ENCODE assay signal across 13 cellular contexts in genomic region chrX:38807873-38808272, GRCh38. TPM values are rescaled to one million over a fixed set of nuclear protein-coding genes. Genes with fewer than 3 reads are reported as not detected.
DNase-seq lines count a peak whose midpoint lies in the region; ATAC-seq and TF ChIP-seq lines count a peak whose summit lies in the region.
"Had no signal": no experiment of that assay in that cellular context is flagged by ENCODE, and none has a peak within 500 bp of the region (broad histone marks: within the 10 kb centered on the region; RNA-seq: fewer than 3 reads in every experiment).

No MANE protein-coding gene starts in this region.

- H3K36me3 Mint-ChIP-seq in activated T-cell treated with anti-CD3 and anti-CD28 coated beads, Interleukin-2, amount 50 U/mL, for 72 hours (ENCODE audit: insufficient read depth in 2 of 2), result peaks cover 12 to 28% of the 10 kb centered on the region in 2 donors

- BruUV-seq in OCI-LY7 (replicated peaks; lab: Mats Ljungman, UMichigan), result no TSS peak

- H3K4me3 ChIP-seq in OCI-LY7 (ENCODE audit: low read depth, low read length, poor library complexity, severe bottlenecking) (peak overlapping the region; percentile 99), dorsolateral prefrontal cortex (peak overlapping the region in 17 of 59 donors; percentile 8 to 77 (median 69))

- peak overlapping the region; percentile 94 for H3K27ac Mint-ChIP-seq in activated T-cell treated with anti-CD3 and anti-CD28 coated beads, Interleukin-2, amount 50 U/mL, for 72 hours
- H3K27ac Mint-ChIP-seq in stimulated activated naive CD8-positive, alpha-beta T cell treated with anti-CD3 and anti-CD28 coated beads, Interleukin-15, amount 100 ng/mL, for 72 hours, result peak overlapping the region in 1 of 2 donors; percentile 90

- peaks cover 30% of the 10 kb centered on the region for H3K36me3 ChIP-seq in OCI-LY7 (ENCODE audit: insufficient read depth, low read length)

- POLR2A ChIA-PET in OCI-LY7 (lab: Charles Lee), result interaction anchor here (1.1 to 7.7 kb wide), 4 partner anchors 11 to 83 kb away, joined by 3 to 91 read pairs (median 4); no protein-coding TSS in a partner anchor

- H3K27me3 Mint-ChIP-seq in activated T-cell treated with anti-CD3 and anti-CD28 coated beads, Interleukin-2, amount 50 U/mL, for 72 hours (ENCODE audit: low read depth), result no peaks in the 10 kb centered on the region
- H3K27me3 Mint-ChIP-seq in stimulated activated naive CD8-positive, alpha-beta T cell treated with anti-CD3 and anti-CD28 coated beads, Interleukin-15, amount 100 ng/mL, for 72 hours, result no peaks in the 10 kb centered on the region
- H3K27me3 Mint-ChIP-seq: activated B cell treated with CpG ODN at 0.5 μM for 24 hours had no signal

- no peak overlapping the region for H2AFZ ChIP-seq in OCI-LY7 (ENCODE audit: low read length)

- H3K9me3 Mint-ChIP-seq in activated T-cell treated with anti-CD3 and anti-CD28 coated beads, Interleukin-2, amount 50 U/mL, for 72 hours, result peaks cover 0 to 1% of the 10 kb centered on the region in 2 donors
- no peaks in the 10 kb centered on the region for H3K9me3 Mint-ChIP-seq in stimulated activated naive CD8-positive, alpha-beta T cell treated with anti-CD3 and anti-CD28 coated beads, Interleukin-15, amount 100 ng/mL, for 72 hours
- H3K9me3 Mint-ChIP-seq: activated B cell treated with CpG ODN at 0.5 μM for 24 hours; natural killer cell treated with Interleukin-12 subunit alpha and Interleukin-12 subunit beta and Interleukin-15 and Interleukin-18, amount 100 ng/mL, for 72 hours had no signal

- peaks cover 42% of the 10 kb centered on the region for H3K4me1 Mint-ChIP-seq in activated T-cell treated with anti-CD3 and anti-CD28 coated beads, Interleukin-2, amount 50 U/mL, for 72 hours (ENCODE audit: low read depth)
- peaks cover 31% of the 10 kb centered on the region for H3K4me1 Mint-ChIP-seq in stimulated activated naive CD8-positive, alpha-beta T cell treated with anti-CD3 and anti-CD28 coated beads, Interleukin-15, amount 100 ng/mL, for 72 hours

- H3K4me3 Mint-ChIP-seq in activated T-cell treated with anti-CD3 and anti-CD28 coated beads, Interleukin-2, amount 50 U/mL, for 72 hours, result peak overlapping the region; percentile 91 to 100
- peak overlapping the region; percentile 79 to 96 for H3K4me3 Mint-ChIP-seq in stimulated activated naive CD8-positive, alpha-beta T cell treated with anti-CD3 and anti-CD28 coated beads, Interleukin-15, amount 100 ng/mL, for 72 hours

- H3K9me3 ChIP-seq in OCI-LY7 (ENCODE audit: low read length), result no peaks in the 10 kb centered on the region

- peak overlapping the region; percentile 81 for H3K4me2 ChIP-seq in OCI-LY7 (ENCODE audit: low read length)

- intact Hi-C loops in OCI-LY7 (cut with micrococcal nuclease; ENCODE audit: unreplicated experiment), result loop anchor here (5.0 to 10.0 kb wide), 6 partner anchors 603 to 1837 kb away; partner anchors contain the start of genes CXorf38 and CYBB
- intact Hi-C loops in dorsolateral prefrontal cortex (cut with DNase I), result loop anchor here (10.0 kb wide), 4 partner anchors 177 to 1297 kb away; no protein-coding TSS in a partner anchor

- H4K20me1 ChIP-seq in OCI-LY7 (ENCODE audit: insufficient read depth, low read length), result no peaks in the 10 kb centered on the region

- H3K27me3 ChIP-seq in dorsolateral prefrontal cortex, result peaks cover 0 to 40% (median 3%) of the 10 kb centered on the region in 45 donors

- no peak for ATAC-seq in activated T-cell treated with anti-CD3 and anti-CD28 coated beads, Interleukin-2, amount 50 U/mL, for 72 hours (replicated peaks in 1 of 2)
- no peak for ATAC-seq in stimulated activated naive CD8-positive, alpha-beta T cell treated with anti-CD3 and anti-CD28 coated beads, Interleukin-15, amount 100 ng/mL, for 72 hours
- ATAC-seq: natural killer cell treated with Interleukin-12 subunit alpha and Interleukin-12 subunit beta and Interleukin-15 and Interleukin-18, amount 100 ng/mL, for 72 hours had no signal

- no peaks in the 10 kb centered on the region for H3K9me2 ChIP-seq in OCI-LY7 (ENCODE audit: insufficient read depth, low read length)

- DNase-seq in activated T-cell treated with anti-CD3 and anti-CD28 coated beads, Interleukin-2, amount 50 U/mL, for 72 hours, result no peak
- DNase-seq in activated T-cell treated with anti-CD3 and anti-CD28 coated beads for 4 hours (no peak), OCI-LY7 (ENCODE audit: low spot score) (peak; percentile 38), dorsolateral prefrontal cortex (no peak), RKO (ENCODE audit: low spot score) (no peak), pons (ENCODE audit: low spot score) (no peak)
- no peak for DNase-seq in stimulated activated naive CD8-positive, alpha-beta T cell treated with anti-CD3 and anti-CD28 coated beads, Interleukin-15, amount 100 ng/mL, for 72 hours
- no peak for DNase-seq in NK-92 treated with Interleukin-12 subunit alpha and Interleukin-12 subunit beta, amount 100 ng/mL, for 24 hours (lab: John Stamatoyannopoulos, UW)
- DNase-seq: activated B cell treated with CpG ODN at 0.5 μM for 24 hours, activated gamma-delta T cell treated with Interleukin-2 at 50 U/mL for 16 hours, MV-4-11, NCI-H446 treated with DMSO at 0.1 percent for 48 hours had no signal

- CTCF ChIA-PET in OCI-LY7 (lab: Charles Lee; ENCODE audit: unreplicated experiment), result interaction anchor here (0.8 kb wide), 1 partner anchor 72 kb away, joined by 5 read pairs; no protein-coding TSS in a partner anchor

- peaks cover 49% of the 10 kb centered on the region for H3K79me2 ChIP-seq in OCI-LY7 (ENCODE audit: insufficient read depth, low read depth, low read length)

- no peak for TF ChIP-seq CTCF in OCI-LY7 (conservative IDR thresholded peaks at IDR 0.05; ENCODE audit: low read length)
- no peak for TF ChIP-seq CTCF in dorsolateral prefrontal cortex (IDR thresholded peaks at IDR 0.05 in 54 of 56, conservative IDR thresholded peaks at IDR 0.05 in 2 of 56; ENCODE audit: low read depth in 1 of 56, partially characterized antibody in 56 of 56)

- H3K27ac ChIP-seq in OCI-LY7 (ENCODE audit: low read depth, low read length, poor library complexity, severe bottlenecking) (peak overlapping the region; percentile 89), dorsolateral prefrontal cortex (peak overlapping the region in 38 of 59 donors; percentile 1 to 93 (median 88))

- peaks cover 59% of the 10 kb centered on the region for H3K4me1 ChIP-seq in OCI-LY7 (ENCODE audit: insufficient read depth, low read length, poor library complexity, severe bottlenecking)

RNA-seq across cellular contexts. Expression of gene MID1IP1, which starts 6.6 kb away (rescaled TPM):
- total RNA-seq in activated T-cell treated with anti-CD3 and anti-CD28 coated beads, Interleukin-2, amount 50 U/mL, for 72 hours, result 100 to 1,000 TPM; 118 to 133 TPM
- total RNA-seq in OCI-LY7 (2014; rRNA removed; shearing (Covaris generic)), result 88.6 and 92.7 TPM in 2 replicates
- total RNA-seq in OCI-LY7 (2022) (80.4 and 83.4 TPM in 2 replicates), dorsolateral prefrontal cortex (100 to 1,000 TPM in 54 of 120 experiments, 10 to 100 TPM in 66; 36.4 to 266 (median 96.0) TPM)
